ENCODE assay signal across 8 cellular contexts in the genomic region with DNA sequence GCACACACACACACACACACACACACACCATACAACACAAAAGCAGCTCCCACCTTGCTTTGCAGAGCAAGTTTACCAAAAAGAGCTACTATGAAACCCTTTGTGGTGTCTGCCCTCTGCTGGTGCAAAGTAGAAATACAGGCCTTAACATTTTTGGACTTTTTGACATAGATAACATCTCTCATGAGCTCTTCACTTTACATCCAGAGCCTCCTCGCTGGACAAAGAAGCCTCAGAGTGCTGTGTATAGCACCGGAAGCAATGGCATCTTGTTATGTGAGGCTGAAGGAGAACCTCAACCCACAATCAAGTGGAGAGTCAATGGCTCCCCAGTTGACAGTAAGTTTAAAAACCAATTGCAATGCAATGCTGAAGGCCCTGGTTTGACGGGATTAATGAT.
DNase-seq lines count a peak whose midpoint lies in the region; ATAC-seq and TF ChIP-seq lines count a peak whose summit lies in the region.

No MANE protein-coding gene starts in this region.

- peak overlapping the region; percentile 72 for H3K27ac ChIP-seq in Karpas-422 (ENCODE audit: low read length)
- H3K27ac ChIP-seq in aorta (ENCODE audit: low read depth in 1 of 2, low read length in 2 of 2): no peak overlapping the region

- H3K9me3 Mint-ChIP-seq in endothelial cell (ENCODE audit: unreplicated experiment) (peaks cover 23% of the 10 kb centered on the region), naive B cell (peaks cover 0 to 4% (median 0%) of the 10 kb centered on the region in 7 donors)

- H3K4me3 ChIP-seq in Karpas-422 (ENCODE audit: low read length) (peak overlapping the region; percentile 22; the same call in 1 of the 2 replicates), aorta (ENCODE audit: low read length in 2 of 2) (no peak overlapping the region)

- DNase-seq in stimulated activated CD4-positive, alpha-beta T cell treated with anti-CD3 and anti-CD28 coated beads, Interleukin-1b, Interleukin-23, amount 100 ng/mL, for 48 hours: peak; percentile 3
- no peak for DNase-seq in stimulated activated CD4-positive, alpha-beta T cell treated with anti-CD3 and anti-CD28 coated beads, Interleukin-12 subunit alpha, Interleukin-12 subunit beta, amount 100 ng/mL, for 4 hours
- DNase-seq in Karpas-422 (peak; percentile 96), RPMI8226 (peak; percentile 60), endothelial cell (ENCODE audit: low spot score) (peak; percentile 22), naive B cell (peak; percentile 51), aorta (no peak)

- H4K20me1 ChIP-seq in Karpas-422 (ENCODE audit: insufficient read depth, low read depth, low read length): no peaks in the 10 kb centered on the region

- no peaks in the 10 kb centered on the region for H3K79me2 ChIP-seq in Karpas-422 (ENCODE audit: low read length)

- H3K4me1 ChIP-seq in Karpas-422 (ENCODE audit: low read length) (peaks cover 53% of the 10 kb centered on the region), aorta (ENCODE audit: control insufficient read depth in 1 of 2, insufficient read depth in 2 of 2, low read length in 2 of 2) (no peaks in the 10 kb centered on the region)

- no peaks in the 10 kb centered on the region for H3K27me3 Mint-ChIP-seq in endothelial cell (ENCODE audit: unreplicated experiment)
- no peaks in the 10 kb centered on the region for H3K27me3 Mint-ChIP-seq in naive B cell

- H3K36me3 ChIP-seq in Karpas-422 (ENCODE audit: insufficient read depth, low read length): no peaks in the 10 kb centered on the region
- H3K36me3 ChIP-seq in aorta (ENCODE audit: control insufficient read depth in 1 of 2, insufficient read depth in 2 of 2, low read length in 1 of 2): no peaks in the 10 kb centered on the region

- H3K27me3 ChIP-seq in Karpas-422 (ENCODE audit: low read length): no peaks in the 10 kb centered on the region
- no peaks in the 10 kb centered on the region for H3K27me3 ChIP-seq in aorta (ENCODE audit: control insufficient read depth in 1 of 2, insufficient read depth in 2 of 2, low read length in 1 of 2)

- H3K9me3 ChIP-seq in Karpas-422 (ENCODE audit: low read length) (no peaks in the 10 kb centered on the region), aorta (ENCODE audit: control insufficient read depth, low read length) (no peaks in the 10 kb centered on the region)

- H3K4me3 Mint-ChIP-seq in endothelial cell (ENCODE audit: unreplicated experiment) (no peak overlapping the region), naive B cell (no peak overlapping the region)

- H2AFZ ChIP-seq in Karpas-422 (ENCODE audit: low read length): peak overlapping the region; percentile 84; the same call in 1 of the 2 replicates

- H3K9ac ChIP-seq in Karpas-422 (ENCODE audit: low read length): peak overlapping the region; percentile 49

- no peaks in the 10 kb centered on the region for H3K9me2 ChIP-seq in Karpas-422 (replicated peaks; ENCODE audit: insufficient read depth, low read length)

- WGBS in aorta, 2 donors: 35 to 41% methylated on average over 3 of the region's 3 CpGs

- H3K4me1 Mint-ChIP-seq in endothelial cell (ENCODE audit: unreplicated experiment) (no peaks in the 10 kb centered on the region), naive B cell (peaks cover 0 to 19% (median 6%) of the 10 kb centered on the region in 3 donors)

- H3K36me3 Mint-ChIP-seq in endothelial cell (ENCODE audit: low read depth, unreplicated experiment): peaks cover 4% of the 10 kb centered on the region
- peaks cover 0 to 7% of the 10 kb centered on the region in 2 donors for H3K36me3 Mint-ChIP-seq in naive B cell

- peak; percentile 78 for ATAC-seq in GM21737 (IDR thresholded peaks at IDR 0.05; ENCODE audit: unreplicated experiment)
- peak in 1 of 2 donors; percentile 67 for ATAC-seq in naive B cell (ENCODE audit: low read depth in 2 of 2)
- ATAC-seq in aorta (ENCODE audit: low FRiP score): no peak

- H3K27ac Mint-ChIP-seq in endothelial cell (ENCODE audit: unreplicated experiment) (no peak overlapping the region), naive B cell (peak overlapping the region in 2 of 6 donors; percentile 16 to 56)

- H3K4me2 ChIP-seq in Karpas-422 (ENCODE audit: low read depth, low read length, poor library complexity, severe bottlenecking): peak overlapping the region; percentile 55

- TF ChIP-seq CTCF in endothelial cell (IDR thresholded peaks at IDR 0.05; ENCODE audit: unreplicated experiment): peak; percentile 84

- intact Hi-C loops in aorta (cut with DNase I): no loop called here

Comparison
In these comparisons a context has a peak if more than half of its experiments do, and no peak if none do; other contexts are left out.
1. DNase-seq: peak in stimulated activated CD4-positive, alpha-beta T cell treated with anti-CD3 and anti-CD28 coated beads, Interleukin-1b, Interleukin-23, amount 100 ng/mL, for 48 hours (single experiment), Karpas-422 (single experiment), RPMI8226 (single experiment), endothelial cell (single experiment) and naive B cell (single experiment); none in stimulated activated CD4-positive, alpha-beta T cell treated with anti-CD3 and anti-CD28 coated beads, Interleukin-12 subunit alpha, Interleukin-12 subunit beta, amount 100 ng/mL, for 4 hours (single experiment) and aorta (0 of 2).